In the genomic region with DNA sequence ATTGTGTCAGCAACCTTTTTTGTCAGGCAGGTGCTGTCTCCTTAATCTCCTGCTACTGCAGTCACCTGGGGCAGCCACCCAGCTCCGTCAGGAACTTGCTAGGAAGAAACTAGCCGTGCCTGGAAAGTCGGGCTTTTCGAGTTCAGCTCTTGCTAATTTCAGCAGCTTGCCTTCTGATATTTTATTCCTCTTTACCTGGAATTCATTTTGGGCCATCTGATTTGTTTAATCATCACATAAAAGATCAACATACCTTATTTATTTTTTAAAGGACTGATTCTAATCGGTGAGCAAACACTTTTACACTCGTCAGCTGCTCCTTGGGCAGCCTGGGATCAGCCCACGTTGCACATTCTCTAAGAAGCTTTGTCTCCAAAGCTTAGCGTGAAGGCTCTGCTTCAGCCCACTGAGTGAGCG, we compare ENCODE assay signal across 1 cellular context.
TF ChIP-seq lines count a peak whose summit lies in the region.

No MANE protein-coding gene starts in this region.

TF ChIP-seq in HepG2, 621 proteins besides CTCF, POLR2A, EP300 and RAD21 (continued from another document):
- TF ChIP-seq, protein P1, sequence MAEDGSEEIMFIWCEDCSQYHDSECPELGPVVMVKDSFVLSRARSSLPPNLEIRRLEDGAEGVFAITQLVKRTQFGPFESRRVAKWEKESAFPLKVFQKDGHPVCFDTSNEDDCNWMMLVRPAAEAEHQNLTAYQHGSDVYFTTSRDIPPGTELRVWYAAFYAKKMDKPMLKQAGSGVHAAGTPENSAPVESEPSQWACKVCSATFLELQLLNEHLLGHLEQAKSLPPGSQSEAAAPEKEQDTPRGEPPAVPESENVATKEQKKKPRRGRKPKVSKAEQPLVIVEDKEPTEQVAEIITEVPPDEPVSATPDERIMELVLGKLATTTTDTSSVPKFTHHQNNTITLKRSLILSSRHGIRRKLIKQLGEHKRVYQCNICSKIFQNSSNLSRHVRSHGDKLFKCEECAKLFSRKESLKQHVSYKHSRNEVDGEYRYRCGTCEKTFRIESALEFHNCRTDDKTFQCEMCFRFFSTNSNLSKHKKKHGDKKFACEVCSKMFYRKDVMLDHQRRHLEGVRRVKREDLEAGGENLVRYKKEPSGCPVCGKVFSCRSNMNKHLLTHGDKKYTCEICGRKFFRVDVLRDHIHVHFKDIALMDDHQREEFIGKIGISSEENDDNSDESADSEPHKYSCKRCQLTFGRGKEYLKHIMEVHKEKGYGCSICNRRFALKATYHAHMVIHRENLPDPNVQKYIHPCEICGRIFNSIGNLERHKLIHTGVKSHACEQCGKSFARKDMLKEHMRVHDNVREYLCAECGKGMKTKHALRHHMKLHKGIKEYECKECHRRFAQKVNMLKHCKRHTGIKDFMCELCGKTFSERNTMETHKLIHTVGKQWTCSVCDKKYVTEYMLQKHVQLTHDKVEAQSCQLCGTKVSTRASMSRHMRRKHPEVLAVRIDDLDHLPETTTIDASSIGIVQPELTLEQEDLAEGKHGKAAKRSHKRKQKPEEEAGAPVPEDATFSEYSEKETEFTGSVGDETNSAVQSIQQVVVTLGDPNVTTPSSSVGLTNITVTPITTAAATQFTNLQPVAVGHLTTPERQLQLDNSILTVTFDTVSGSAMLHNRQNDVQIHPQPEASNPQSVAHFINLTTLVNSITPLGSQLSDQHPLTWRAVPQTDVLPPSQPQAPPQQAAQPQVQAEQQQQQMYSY (CRISPR knock-in tag; IDR thresholded peaks at IDR 0.05): no peak
- TF ChIP-seq, protein P2, sequence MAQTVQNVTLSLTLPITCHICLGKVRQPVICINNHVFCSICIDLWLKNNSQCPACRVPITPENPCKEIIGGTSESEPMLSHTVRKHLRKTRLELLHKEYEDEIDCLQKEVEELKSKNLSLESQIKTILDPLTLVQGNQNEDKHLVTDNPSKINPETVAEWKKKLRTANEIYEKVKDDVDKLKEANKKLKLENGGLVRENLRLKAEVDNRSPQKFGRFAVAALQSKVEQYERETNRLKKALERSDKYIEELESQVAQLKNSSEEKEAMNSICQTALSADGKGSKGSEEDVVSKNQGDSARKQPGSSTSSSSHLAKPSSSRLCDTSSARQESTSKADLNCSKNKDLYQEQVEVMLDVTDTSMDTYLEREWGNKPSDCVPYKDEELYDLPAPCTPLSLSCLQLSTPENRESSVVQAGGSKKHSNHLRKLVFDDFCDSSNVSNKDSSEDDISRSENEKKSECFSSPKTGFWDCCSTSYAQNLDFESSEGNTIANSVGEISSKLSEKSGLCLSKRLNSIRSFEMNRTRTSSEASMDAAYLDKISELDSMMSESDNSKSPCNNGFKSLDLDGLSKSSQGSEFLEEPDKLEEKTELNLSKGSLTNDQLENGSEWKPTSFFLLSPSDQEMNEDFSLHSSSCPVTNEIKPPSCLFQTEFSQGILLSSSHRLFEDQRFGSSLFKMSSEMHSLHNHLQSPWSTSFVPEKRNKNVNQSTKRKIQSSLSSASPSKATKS (CRISPR knock-in tag; IDR thresholded peaks at IDR 0.05): no peak
- TF ChIP-seq, protein P3, sequence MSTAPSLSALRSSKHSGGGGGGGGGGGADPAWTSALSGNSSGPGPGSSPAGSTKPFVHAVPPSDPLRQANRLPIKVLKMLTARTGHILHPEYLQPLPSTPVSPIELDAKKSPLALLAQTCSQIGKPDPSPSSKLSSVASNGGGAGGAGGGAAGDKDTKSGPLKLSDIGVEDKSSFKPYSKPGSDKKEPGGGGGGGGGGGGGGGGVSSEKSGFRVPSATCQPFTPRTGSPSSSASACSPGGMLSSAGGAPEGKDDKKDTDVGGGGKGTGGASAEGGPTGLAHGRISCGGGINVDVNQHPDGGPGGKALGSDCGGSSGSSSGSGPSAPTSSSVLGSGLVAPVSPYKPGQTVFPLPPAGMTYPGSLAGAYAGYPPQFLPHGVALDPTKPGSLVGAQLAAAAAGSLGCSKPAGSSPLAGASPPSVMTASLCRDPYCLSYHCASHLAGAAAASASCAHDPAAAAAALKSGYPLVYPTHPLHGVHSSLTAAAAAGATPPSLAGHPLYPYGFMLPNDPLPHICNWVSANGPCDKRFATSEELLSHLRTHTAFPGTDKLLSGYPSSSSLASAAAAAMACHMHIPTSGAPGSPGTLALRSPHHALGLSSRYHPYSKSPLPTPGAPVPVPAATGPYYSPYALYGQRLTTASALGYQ (CRISPR knock-in tag; IDR thresholded peaks at IDR 0.05): no peak
- TF ChIP-seq JARID2 (CRISPR knock-in tag; IDR thresholded peaks at IDR 0.05; ENCODE audit: insufficient replicate concordance) (no peak), ZNF569 (CRISPR knock-in tag; IDR thresholded peaks at IDR 0.05; ENCODE audit: borderline replicate concordance) (no peak), ZNF335 (CRISPR knock-in tag; IDR thresholded peaks at IDR 0.05) (no peak), ZNF232 (CRISPR knock-in tag; IDR thresholded peaks at IDR 0.05; ENCODE audit: borderline replicate concordance) (no peak), HBP1 (CRISPR knock-in tag; IDR thresholded peaks at IDR 0.05; ENCODE audit: low read depth) (no peak), MLXIP (CRISPR knock-in tag; IDR thresholded peaks at IDR 0.05; ENCODE audit: borderline replicate concordance) (no peak)
- TF ChIP-seq, protein P4, sequence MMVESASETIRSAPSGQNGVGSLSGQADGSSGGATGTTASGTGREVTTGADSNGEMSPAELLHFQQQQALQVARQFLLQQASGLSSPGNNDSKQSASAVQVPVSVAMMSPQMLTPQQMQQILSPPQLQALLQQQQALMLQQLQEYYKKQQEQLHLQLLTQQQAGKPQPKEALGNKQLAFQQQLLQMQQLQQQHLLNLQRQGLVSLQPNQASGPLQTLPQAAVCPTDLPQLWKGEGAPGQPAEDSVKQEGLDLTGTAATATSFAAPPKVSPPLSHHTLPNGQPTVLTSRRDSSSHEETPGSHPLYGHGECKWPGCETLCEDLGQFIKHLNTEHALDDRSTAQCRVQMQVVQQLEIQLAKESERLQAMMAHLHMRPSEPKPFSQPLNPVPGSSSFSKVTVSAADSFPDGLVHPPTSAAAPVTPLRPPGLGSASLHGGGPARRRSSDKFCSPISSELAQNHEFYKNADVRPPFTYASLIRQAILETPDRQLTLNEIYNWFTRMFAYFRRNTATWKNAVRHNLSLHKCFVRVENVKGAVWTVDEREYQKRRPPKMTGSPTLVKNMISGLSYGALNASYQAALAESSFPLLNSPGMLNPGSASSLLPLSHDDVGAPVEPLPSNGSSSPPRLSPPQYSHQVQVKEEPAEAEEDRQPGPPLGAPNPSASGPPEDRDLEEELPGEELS (CRISPR knock-in tag; IDR thresholded peaks at IDR 0.05): no peak
- TF ChIP-seq, protein P5, sequence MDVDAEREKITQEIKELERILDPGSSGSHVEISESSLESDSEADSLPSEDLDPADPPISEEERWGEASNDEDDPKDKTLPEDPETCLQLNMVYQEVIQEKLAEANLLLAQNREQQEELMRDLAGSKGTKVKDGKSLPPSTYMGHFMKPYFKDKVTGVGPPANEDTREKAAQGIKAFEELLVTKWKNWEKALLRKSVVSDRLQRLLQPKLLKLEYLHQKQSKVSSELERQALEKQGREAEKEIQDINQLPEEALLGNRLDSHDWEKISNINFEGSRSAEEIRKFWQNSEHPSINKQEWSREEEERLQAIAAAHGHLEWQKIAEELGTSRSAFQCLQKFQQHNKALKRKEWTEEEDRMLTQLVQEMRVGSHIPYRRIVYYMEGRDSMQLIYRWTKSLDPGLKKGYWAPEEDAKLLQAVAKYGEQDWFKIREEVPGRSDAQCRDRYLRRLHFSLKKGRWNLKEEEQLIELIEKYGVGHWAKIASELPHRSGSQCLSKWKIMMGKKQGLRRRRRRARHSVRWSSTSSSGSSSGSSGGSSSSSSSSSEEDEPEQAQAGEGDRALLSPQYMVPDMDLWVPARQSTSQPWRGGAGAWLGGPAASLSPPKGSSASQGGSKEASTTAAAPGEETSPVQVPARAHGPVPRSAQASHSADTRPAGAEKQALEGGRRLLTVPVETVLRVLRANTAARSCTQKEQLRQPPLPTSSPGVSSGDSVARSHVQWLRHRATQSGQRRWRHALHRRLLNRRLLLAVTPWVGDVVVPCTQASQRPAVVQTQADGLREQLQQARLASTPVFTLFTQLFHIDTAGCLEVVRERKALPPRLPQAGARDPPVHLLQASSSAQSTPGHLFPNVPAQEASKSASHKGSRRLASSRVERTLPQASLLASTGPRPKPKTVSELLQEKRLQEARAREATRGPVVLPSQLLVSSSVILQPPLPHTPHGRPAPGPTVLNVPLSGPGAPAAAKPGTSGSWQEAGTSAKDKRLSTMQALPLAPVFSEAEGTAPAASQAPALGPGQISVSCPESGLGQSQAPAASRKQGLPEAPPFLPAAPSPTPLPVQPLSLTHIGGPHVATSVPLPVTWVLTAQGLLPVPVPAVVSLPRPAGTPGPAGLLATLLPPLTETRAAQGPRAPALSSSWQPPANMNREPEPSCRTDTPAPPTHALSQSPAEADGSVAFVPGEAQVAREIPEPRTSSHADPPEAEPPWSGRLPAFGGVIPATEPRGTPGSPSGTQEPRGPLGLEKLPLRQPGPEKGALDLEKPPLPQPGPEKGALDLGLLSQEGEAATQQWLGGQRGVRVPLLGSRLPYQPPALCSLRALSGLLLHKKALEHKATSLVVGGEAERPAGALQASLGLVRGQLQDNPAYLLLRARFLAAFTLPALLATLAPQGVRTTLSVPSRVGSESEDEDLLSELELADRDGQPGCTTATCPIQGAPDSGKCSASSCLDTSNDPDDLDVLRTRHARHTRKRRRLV (CRISPR knock-in tag; IDR thresholded peaks at IDR 0.05): no peak
- TF ChIP-seq, protein P6, sequence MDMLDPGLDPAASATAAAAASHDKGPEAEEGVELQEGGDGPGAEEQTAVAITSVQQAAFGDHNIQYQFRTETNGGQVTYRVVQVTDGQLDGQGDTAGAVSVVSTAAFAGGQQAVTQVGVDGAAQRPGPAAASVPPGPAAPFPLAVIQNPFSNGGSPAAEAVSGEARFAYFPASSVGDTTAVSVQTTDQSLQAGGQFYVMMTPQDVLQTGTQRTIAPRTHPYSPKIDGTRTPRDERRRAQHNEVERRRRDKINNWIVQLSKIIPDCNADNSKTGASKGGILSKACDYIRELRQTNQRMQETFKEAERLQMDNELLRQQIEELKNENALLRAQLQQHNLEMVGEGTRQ (IDR thresholded peaks at IDR 0.05; ENCODE audit: low read depth, low read length): no peak
- TF ChIP-seq, protein P6 (CRISPR knock-in tag; IDR thresholded peaks at IDR 0.05; ENCODE audit: borderline replicate concordance): no peak
TF ChIP-seq in HepG2: peak in this region for 0.
